2 cellular contexts compared by ENCODE assay signal in the genomic region with DNA sequence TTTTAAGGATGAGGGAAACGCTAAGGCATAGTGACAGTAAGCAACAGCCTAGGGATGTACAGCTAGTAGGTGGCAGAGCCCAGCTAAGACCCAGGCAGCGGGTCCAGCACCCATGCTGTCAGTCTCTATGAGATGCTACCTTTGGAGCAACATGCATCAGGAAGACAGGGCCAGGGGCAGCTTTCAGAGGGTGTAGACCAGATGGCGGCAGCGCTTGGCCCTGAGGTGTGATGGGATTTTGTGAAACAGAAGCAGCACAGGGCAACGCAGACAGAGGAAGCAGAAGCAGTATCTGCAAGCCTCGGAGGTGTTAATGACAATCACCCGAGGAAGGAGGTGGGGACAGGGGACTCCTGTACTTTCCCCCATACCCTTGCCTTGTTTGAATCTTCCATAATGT.
TF ChIP-seq lines count a peak whose summit lies in the region.

No MANE protein-coding gene starts in this region.

TF ChIP-seq in A549, 52 proteins besides CTCF, POLR2A, EP300 and RAD21:
- no peak for TF ChIP-seq NPAS2 (CRISPR knock-in tag; IDR thresholded peaks at IDR 0.05; ENCODE audit: borderline replicate concordance)
- TF ChIP-seq PHF8 (IDR thresholded peaks at IDR 0.05; ENCODE audit: borderline replicate concordance, low read depth), result no peak
- TF ChIP-seq, protein P1, sequence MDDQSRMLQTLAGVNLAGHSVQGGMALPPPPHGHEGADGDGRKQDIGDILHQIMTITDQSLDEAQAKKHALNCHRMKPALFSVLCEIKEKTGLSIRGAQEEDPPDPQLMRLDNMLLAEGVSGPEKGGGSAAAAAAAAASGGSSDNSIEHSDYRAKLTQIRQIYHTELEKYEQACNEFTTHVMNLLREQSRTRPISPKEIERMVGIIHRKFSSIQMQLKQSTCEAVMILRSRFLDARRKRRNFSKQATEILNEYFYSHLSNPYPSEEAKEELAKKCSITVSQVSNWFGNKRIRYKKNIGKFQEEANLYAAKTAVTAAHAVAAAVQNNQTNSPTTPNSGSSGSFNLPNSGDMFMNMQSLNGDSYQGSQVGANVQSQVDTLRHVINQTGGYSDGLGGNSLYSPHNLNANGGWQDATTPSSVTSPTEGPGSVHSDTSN (IDR thresholded peaks at IDR 0.05), result no peak
- no peak for TF ChIP-seq TP53 (CRISPR knock-in tag; IDR thresholded peaks at IDR 0.05)
- no peak for TF ChIP-seq CHD2 (IDR thresholded peaks at IDR 0.05; ENCODE audit: low read length, partially characterized antibody)
- TF ChIP-seq GATA3 (IDR thresholded peaks at IDR 0.05; ENCODE audit: borderline replicate concordance), result no peak
- no peak for TF ChIP-seq ZC3H11A (IDR thresholded peaks at IDR 0.05)
- TF ChIP-seq JUNB (IDR thresholded peaks at IDR 0.05), result no peak
- TF ChIP-seq JUN (IDR thresholded peaks at IDR 0.05), result no peak

TF ChIP-seq in IMR-90, 13 proteins besides CTCF, POLR2A, EP300 and RAD21:
- TF ChIP-seq SMC3 (IDR thresholded peaks at IDR 0.05; ENCODE audit: low read depth, low read length), result no peak
- TF ChIP-seq, protein P2, sequence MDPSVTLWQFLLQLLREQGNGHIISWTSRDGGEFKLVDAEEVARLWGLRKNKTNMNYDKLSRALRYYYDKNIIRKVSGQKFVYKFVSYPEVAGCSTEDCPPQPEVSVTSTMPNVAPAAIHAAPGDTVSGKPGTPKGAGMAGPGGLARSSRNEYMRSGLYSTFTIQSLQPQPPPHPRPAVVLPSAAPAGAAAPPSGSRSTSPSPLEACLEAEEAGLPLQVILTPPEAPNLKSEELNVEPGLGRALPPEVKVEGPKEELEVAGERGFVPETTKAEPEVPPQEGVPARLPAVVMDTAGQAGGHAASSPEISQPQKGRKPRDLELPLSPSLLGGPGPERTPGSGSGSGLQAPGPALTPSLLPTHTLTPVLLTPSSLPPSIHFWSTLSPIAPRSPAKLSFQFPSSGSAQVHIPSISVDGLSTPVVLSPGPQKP (IDR thresholded peaks at IDR 0.05; ENCODE audit: borderline replicate concordance, low read depth, low read length), result no peak
TF ChIP-seq in IMR-90: peak in this region for 0.
